ENCODE assay signal across 1 cellular context in genomic region chr19:38862321-38863059, GRCh38.
TF ChIP-seq lines count a peak whose summit lies in the region.

No MANE protein-coding gene starts in this region.

TF ChIP-seq in HepG2, 621 proteins besides CTCF, POLR2A, EP300 and RAD21:
- TF ChIP-seq AGO2 (optimal IDR thresholded peaks at IDR 0.05; ENCODE audit: low read depth, low read length) = no peak
- no peak for TF ChIP-seq TBP (CRISPR knock-in tag; IDR thresholded peaks at IDR 0.05)
- TF ChIP-seq KDM6A (CRISPR knock-in tag; IDR thresholded peaks at IDR 0.05; ENCODE audit: low read depth) = no peak
- TF ChIP-seq GPBP1L1 (CRISPR knock-in tag; IDR thresholded peaks at IDR 0.05) = no peak
- no peak for TF ChIP-seq HOXA5 (CRISPR knock-in tag; IDR thresholded peaks at IDR 0.05)
- no peak for TF ChIP-seq AFF4 (CRISPR knock-in tag; IDR thresholded peaks at IDR 0.05)
- no peak for TF ChIP-seq DNMT3B (CRISPR knock-in tag; conservative IDR thresholded peaks at IDR 0.05)
- no peak for TF ChIP-seq CCDC6 (CRISPR knock-in tag; IDR thresholded peaks at IDR 0.05)
- TF ChIP-seq ZNF562 (CRISPR knock-in tag; IDR thresholded peaks at IDR 0.05; ENCODE audit: borderline replicate concordance) = no peak
- no peak for TF ChIP-seq CC2D1A (CRISPR knock-in tag; IDR thresholded peaks at IDR 0.05)
- no peak for TF ChIP-seq ZNF143 (CRISPR knock-in tag; IDR thresholded peaks at IDR 0.05)
- TF ChIP-seq ZNF558 (CRISPR knock-in tag; IDR thresholded peaks at IDR 0.05; ENCODE audit: borderline replicate concordance) = no peak
- TF ChIP-seq, protein P1, sequence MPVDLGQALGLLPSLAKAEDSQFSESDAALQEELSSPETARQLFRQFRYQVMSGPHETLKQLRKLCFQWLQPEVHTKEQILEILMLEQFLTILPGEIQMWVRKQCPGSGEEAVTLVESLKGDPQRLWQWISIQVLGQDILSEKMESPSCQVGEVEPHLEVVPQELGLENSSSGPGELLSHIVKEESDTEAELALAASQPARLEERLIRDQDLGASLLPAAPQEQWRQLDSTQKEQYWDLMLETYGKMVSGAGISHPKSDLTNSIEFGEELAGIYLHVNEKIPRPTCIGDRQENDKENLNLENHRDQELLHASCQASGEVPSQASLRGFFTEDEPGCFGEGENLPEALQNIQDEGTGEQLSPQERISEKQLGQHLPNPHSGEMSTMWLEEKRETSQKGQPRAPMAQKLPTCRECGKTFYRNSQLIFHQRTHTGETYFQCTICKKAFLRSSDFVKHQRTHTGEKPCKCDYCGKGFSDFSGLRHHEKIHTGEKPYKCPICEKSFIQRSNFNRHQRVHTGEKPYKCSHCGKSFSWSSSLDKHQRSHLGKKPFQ (CRISPR knock-in tag; IDR thresholded peaks at IDR 0.05; ENCODE audit: insufficient replicate concordance) = no peak
